In the genomic region with DNA sequence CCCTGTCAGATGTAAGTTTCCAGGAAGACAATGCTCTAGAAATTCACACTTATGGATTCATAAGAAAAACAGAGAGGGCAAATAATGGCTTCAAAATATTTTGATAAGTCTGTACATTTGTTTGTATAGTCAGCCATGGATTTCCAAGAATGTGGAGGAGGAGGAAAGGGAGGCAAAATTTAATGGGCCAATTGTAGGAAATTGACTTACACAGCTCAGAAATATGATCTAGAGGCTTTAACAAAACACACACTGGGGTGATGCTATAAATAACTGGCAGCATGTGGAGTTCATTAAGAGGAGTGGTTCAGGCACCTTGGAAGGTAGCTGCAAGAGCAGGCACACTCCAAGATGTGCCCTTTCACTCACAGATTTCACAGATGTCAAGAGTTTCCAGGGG, we compare ENCODE assay signal across 15 cellular contexts.
DNase-seq lines count a peak whose midpoint lies in the region; ATAC-seq, FAIRE-seq and TF ChIP-seq lines count a peak whose summit lies in the region.
"Had no signal": no experiment of that assay in that cellular context is flagged by ENCODE, and none has a peak within 500 bp of the region (broad histone marks: within the 10 kb centered on the region; RNA-seq: fewer than 3 reads in every experiment).

No MANE protein-coding gene starts in this region.

- FAIRE-seq in urothelium cell line (lab: Jason Lieb, UNC) = no peak

- no peak for TF ChIP-seq CTCF in fibroblast of villous mesenchyme (IDR thresholded peaks at IDR 0.05; ENCODE audit: insufficient read depth, low read depth, low read length)

- DNase-seq in NCI-H510A treated with DMSO at 0.1 percent for 48 hours (lab: John Stamatoyannopoulos, UW) (peak; percentile 1), NCI-H510A (lab: John Stamatoyannopoulos, UW) (no peak), RPMI7951 (ENCODE audit: low read depth) (peak; percentile 85), fibroblast of villous mesenchyme (ENCODE audit: low read depth) (peak; percentile 41), urothelium cell line (ENCODE audit: low spot score) (peak; percentile 9), NCI-H1092 treated with DMSO at 0.1 percent for 48 hours (lab: John Stamatoyannopoulos, UW) (no peak)
- DNase-seq in stimulated activated CD4-positive, alpha-beta T cell treated with anti-CD3 and anti-CD28 coated beads, Interleukin-4, amount 100 ng/mL, for 4 hours = no peak
- DNase-seq: activated T-cell treated with anti-CD3 and anti-CD28 coated beads for 4 hours, KBM-7, NCI-H446, nucleus accumbens, SHP77 treated with DMSO at 0.1 percent for 48 hours had no signal

- no peak overlapping the region for H3K4me3 ChIP-seq in fibroblast of villous mesenchyme (ENCODE audit: low read depth, low read length)
- H3K4me3 ChIP-seq: ascending aorta had no signal

- ATAC-seq in HG03571 (IDR thresholded peaks at IDR 0.05; ENCODE audit: unreplicated experiment) = no peak
- ATAC-seq: WTC11 had no signal

Comparison
In these comparisons a context has a peak if more than half of its experiments do, and no peak if none do; other contexts are left out.
1. DNase-seq: peak in NCI-H510A treated with DMSO at 0.1 percent for 48 hours (single experiment), RPMI7951 (single experiment), fibroblast of villous mesenchyme (single experiment) and urothelium cell line (single experiment); none in NCI-H510A (single experiment), stimulated activated CD4-positive, alpha-beta T cell treated with anti-CD3 and anti-CD28 coated beads, Interleukin-4, amount 100 ng/mL, for 4 hours (0 of 2) and NCI-H1092 treated with DMSO at 0.1 percent for 48 hours (single experiment).